ENCODE assay signal across 28 cellular contexts in the genomic region with DNA sequence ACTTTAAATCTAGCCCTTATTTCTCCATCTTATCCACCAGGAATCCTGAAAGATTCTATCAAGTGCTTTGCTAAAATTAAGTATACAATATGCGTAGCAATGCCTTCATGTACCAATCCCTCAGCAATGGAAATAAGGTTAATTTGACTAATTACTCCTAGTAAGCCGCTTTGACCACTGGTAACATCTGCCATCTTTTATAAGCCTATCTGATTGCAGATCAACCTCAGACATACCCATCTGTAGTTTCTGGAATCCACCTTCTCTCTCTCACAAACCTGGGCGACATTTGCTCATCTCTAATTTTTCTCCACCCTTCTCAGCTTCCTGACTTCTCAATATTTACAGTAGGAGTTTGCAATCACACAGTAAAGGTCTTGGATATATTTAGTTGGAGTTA.
"Had no signal": no experiment of that assay in that cellular context is flagged by ENCODE, and none has a peak within 500 bp of the region (broad histone marks: within the 10 kb centered on the region; RNA-seq: fewer than 3 reads in every experiment).

No MANE protein-coding gene starts in this region.

- H3K9me3 Mint-ChIP-seq: activated B cell treated with CpG ODN at 0.5 μM for 24 hours; activated CD8-positive, alpha-beta T cell treated with anti-CD3 and anti-CD28 coated beads for 36 hours; activated T-cell treated with anti-CD3 and anti-CD28 coated beads, Interleukin-2, amount 50 U/mL, for 4 hours; activated T-helper 17 cell treated with anti-CD3 and anti-CD28 coated beads, Interleukin-2, amount 50 U/mL, for 72 hours; central memory CD8-positive, alpha-beta T cell; dendritic cell treated with granulocyte-macrophage colony-stimulating factor and Interleukin-4, amounts not matched to agents 40 ng/mL and 50 ng/mL, for 4 days; endodermal cell; T-helper 2 cell treated with Interferon-gamma antibody and Interleukin-4, amounts not matched to agents 5 μg/mL and 100 μg/mL, for 36 hours had no signal

- H3K27me3 Mint-ChIP-seq: activated CD8-positive, alpha-beta T cell treated with anti-CD3 and anti-CD28 coated beads for 36 hours; activated naive CD8-positive, alpha-beta T cell; activated T-helper 17 cell treated with anti-CD3 and anti-CD28 coated beads, Interleukin-2, amount 50 U/mL, for 72 hours; central memory CD8-positive, alpha-beta T cell had no signal

- H3K27me3 ChIP-seq: brain microvascular endothelial cell, dorsolateral prefrontal cortex had no signal

- H3K36me3 Mint-ChIP-seq: activated naive CD8-positive, alpha-beta T cell had no signal

- H3K4me3 ChIP-seq: coronary artery, dorsolateral prefrontal cortex had no signal

- H3K4me3 Mint-ChIP-seq: activated B cell treated with CpG ODN at 0.5 μM for 24 hours; activated CD8-positive, alpha-beta T cell treated with anti-CD3 and anti-CD28 coated beads for 36 hours; activated naive CD8-positive, alpha-beta T cell; activated T-cell treated with anti-CD3 and anti-CD28 coated beads, Interleukin-2, amount 50 U/mL, for 4 hours; activated T-helper 17 cell treated with anti-CD3 and anti-CD28 coated beads, Interleukin-2, amount 50 U/mL, for 72 hours; central memory CD8-positive, alpha-beta T cell; dendritic cell treated with granulocyte-macrophage colony-stimulating factor and Interleukin-4, amounts not matched to agents 40 ng/mL and 50 ng/mL, for 4 days; endodermal cell; T-helper 2 cell treated with Interferon-gamma antibody and Interleukin-4, amounts not matched to agents 5 μg/mL and 100 μg/mL, for 36 hours had no signal

- H3K4me1 Mint-ChIP-seq: endodermal cell had no signal

- DNase-seq: activated B cell treated with CpG ODN at 0.5 μM for 24 hours; activated CD4-positive, alpha-beta T cell treated with anti-CD3 and anti-CD28 coated beads for 48 hours; activated CD4-positive, alpha-beta T cell treated with anti-CD3 and anti-CD28 coated beads, Interleukin-2, amount 50 U/mL, for 1 hour; activated CD4-positive, alpha-beta T cell treated with anti-CD3 and anti-CD28 coated beads, Interleukin-2, amount 50 U/mL, for 48 hours; activated CD8-positive, alpha-beta memory T cell treated with anti-CD3 and anti-CD28 coated beads for 24 hours; activated CD8-positive, alpha-beta T cell treated with anti-CD3 and anti-CD28 coated beads for 36 hours; activated effector memory CD4-positive, alpha-beta T cell treated with Interleukin-2 at 50 U/mL for 16 hours; activated gamma-delta T cell treated with Interleukin-2 at 50 U/mL for 16 hours; activated naive CD4-positive, alpha-beta T cell treated with anti-CD3 and anti-CD28 coated beads, Interleukin-2, amount 50 U/mL, for 16 hours; activated naive CD4-positive, alpha-beta T cell treated with Interleukin-2 at 50 U/mL for 16 hours; activated T-cell treated with anti-CD3 and anti-CD28 coated beads, Interleukin-2, amount 50 U/mL, for 4 hours; amniotic stem cell; anterior cingulate cortex; brain microvascular endothelial cell; dorsolateral prefrontal cortex; effector memory CD4-positive, alpha-beta T cell; endodermal cell; foreskin fibroblast; hippocampal formation had no signal

- H3K36me3 ChIP-seq: brain microvascular endothelial cell had no signal

- H3K27ac Mint-ChIP-seq: activated B cell treated with CpG ODN at 0.5 μM for 24 hours; activated CD8-positive, alpha-beta T cell treated with anti-CD3 and anti-CD28 coated beads for 36 hours; activated naive CD8-positive, alpha-beta T cell; activated T-helper 17 cell treated with anti-CD3 and anti-CD28 coated beads, Interleukin-2, amount 50 U/mL, for 72 hours; dendritic cell treated with granulocyte-macrophage colony-stimulating factor and Interleukin-4, amounts not matched to agents 40 ng/mL and 50 ng/mL, for 4 days; endodermal cell; T-helper 2 cell treated with Interferon-gamma antibody and Interleukin-4, amounts not matched to agents 5 μg/mL and 100 μg/mL, for 36 hours had no signal

- H3K27ac ChIP-seq: brain microvascular endothelial cell, coronary artery, dorsolateral prefrontal cortex, VCaP had no signal

- ATAC-seq: activated CD4-positive, CD25-positive, alpha-beta regulatory T cell treated with anti-CD3 and anti-CD28 coated beads, Interleukin-2, amount 50 U/mL, for 24 hours; activated CD8-positive, alpha-beta T cell treated with anti-CD3 and anti-CD28 coated beads for 36 hours; activated T-cell treated with anti-CD3 and anti-CD28 coated beads, Interleukin-2, amount 50 U/mL, for 4 hours; activated T-helper 17 cell treated with anti-CD3 and anti-CD28 coated beads, Interleukin-2, amount 50 U/mL, for 72 hours; esophagus mucosa had no signal
